In the genomic region with DNA sequence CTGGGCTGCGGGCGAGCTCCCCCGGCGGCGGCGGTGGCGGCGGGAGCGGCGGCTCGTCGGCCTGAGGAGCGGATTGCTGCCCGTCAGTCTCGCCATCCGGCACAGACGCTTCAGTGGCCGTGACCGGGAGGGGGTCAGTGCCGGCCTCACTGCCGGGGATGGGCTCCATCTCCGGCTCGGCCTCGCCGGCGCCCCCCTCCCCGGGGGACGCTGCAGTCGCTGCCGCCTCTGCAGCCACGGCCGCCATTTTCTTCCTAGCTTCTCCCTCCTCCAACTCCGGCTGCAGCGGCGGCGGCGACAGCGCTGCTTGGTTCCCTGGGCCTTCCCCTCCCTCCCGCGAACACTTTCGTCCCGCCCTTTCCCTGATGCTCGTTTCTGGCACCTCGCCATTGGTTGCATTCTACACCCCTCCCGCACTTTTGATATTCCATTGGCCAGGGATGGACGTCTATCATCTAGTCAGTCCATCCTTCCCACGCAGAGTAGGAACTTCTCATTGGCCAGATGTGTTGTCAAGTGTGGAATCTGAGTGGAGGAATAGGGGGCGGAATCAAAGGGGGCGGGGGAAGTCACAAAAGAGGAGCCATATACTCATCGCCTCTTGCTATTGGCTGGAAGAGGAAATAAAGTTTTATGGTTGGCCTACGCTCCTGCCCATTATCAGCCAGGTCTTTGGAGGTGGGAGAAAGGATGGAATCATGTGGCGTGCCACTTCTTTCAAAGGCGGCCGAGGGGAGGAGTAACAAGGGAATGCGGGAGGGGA, we compare ENCODE assay signal across 8 cellular contexts. TPM values are rescaled to one million over a fixed set of nuclear protein-coding genes. Genes with fewer than 3 reads are reported as not detected.
DNase-seq lines count a peak whose midpoint lies in the region; ATAC-seq, FAIRE-seq and TF ChIP-seq lines count a peak whose summit lies in the region.

TSS of gene PWWP2A (minus strand) at position 309 of the 763 bp plus-strand sequence. CDS start at position 247, 62 bp downstream.

- H3K36me3 ChIP-seq in IMR-90 (ENCODE audit: control insufficient read depth, insufficient read depth, low read length) (peaks cover 3% of the 10 kb centered on the region), endothelial cell of umbilical vein (ENCODE audit: control insufficient read depth in 2 of 2, extremely low read depth in 1 of 2, insufficient read depth in 2 of 2, low read length in 2 of 2) (no peaks in the 10 kb centered on the region)

- H3K4me2 ChIP-seq in IMR-90 (ENCODE audit: low read depth, low read length): peak within 1 kb of the TSS; percentile 90
- H3K4me2 ChIP-seq in endothelial cell of umbilical vein (ENCODE audit: insufficient read depth, low read length): peak within 1 kb of the TSS; percentile 85

- peaks cover 16% of the 10 kb centered on the region for H3K79me2 ChIP-seq in endothelial cell of umbilical vein (ENCODE audit: control insufficient read depth, insufficient read depth, low read length)

- BruUV-seq in IMR-90 (replicated peaks; lab: Mats Ljungman, UMichigan) (no TSS peak), endothelial cell of umbilical vein (replicated peaks; lab: Mats Ljungman, UMichigan) (TSS peak; percentile 7)

- H4K91ac ChIP-seq in IMR-90 (ENCODE audit: insufficient read depth, low read depth, low read length): peak within 1 kb of the TSS; percentile 52; the same call in 1 of the 2 replicates

- H2BK15ac ChIP-seq in IMR-90 (ENCODE audit: low read depth, low read length): no peak within 1 kb of the TSS; the same call in 2 of the 3 replicates

- H4K8ac ChIP-seq in IMR-90 (ENCODE audit: low read depth in 2 of 2, low read length in 2 of 2): peak within 1 kb of the TSS; percentile 52 to 61; a peak in 3 of 4 replicates

- dilution Hi-C loops in IMR-90 (cut with HindIII; ENCODE audit: low sequenced_read_pairs, unreplicated experiment): no loop called here
- dilution Hi-C loops in endothelial cell of umbilical vein (cut with MboI; ENCODE audit: extremely low pct_ligation_motif_present, low sequenced_read_pairs): no loop called here

- H2AK9ac ChIP-seq in IMR-90 (replicated peaks; ENCODE audit: low read depth, low read length, poor library complexity): peak within 1 kb of the TSS; percentile 95

- POLR2A ChIA-PET in IMR-90 (lab: Charles Lee; ENCODE audit: unreplicated experiment): no interaction called here
- POLR2A ChIA-PET in endothelial cell of umbilical vein (lab: Charles Lee): interaction anchor here (0.5 to 1.0 kb wide), 4 partner anchors 22 to 299 kb away, joined by 3 to 6 read pairs (median 4); partner anchors contain the start of genes SLU7 and TTC1

- H3K4me3 ChIP-seq in IMR-90 (ENCODE audit: insufficient read depth, low read depth, low read length) (peak within 1 kb of the TSS; percentile 94), endothelial cell of umbilical vein (replicated peaks in 1 of 3; ENCODE audit: insufficient read depth in 1 of 3, low read depth in 1 of 3, low read length in 3 of 3) (peak within 1 kb of the TSS; percentile 71 to 88 (median 73))

- 0 out of 2 replicates have a peak, but pooled peaks have one; percentile 9 for TF ChIP-seq CTCF in IMR-90 (conservative IDR thresholded peaks at IDR 0.05; ENCODE audit: low read depth, low read length)
- TF ChIP-seq CTCF in endothelial cell of umbilical vein (IDR thresholded peaks at IDR 0.05; ENCODE audit: extremely low read depth in 1 of 2, insufficient read depth in 1 of 2, low read depth in 1 of 2, low read length in 2 of 2): peak; percentile 14 to 21

- H3K27me3 ChIP-seq in IMR-90 (ENCODE audit: control insufficient read depth, insufficient read depth, low read length) (no peaks in the 10 kb centered on the region), endothelial cell of umbilical vein (ENCODE audit: control insufficient read depth in 2 of 2, insufficient read depth in 2 of 2, low read length in 2 of 2) (peaks cover 2 to 4% of the 10 kb centered on the region in 2 experiments)

- H2BK120ac ChIP-seq in IMR-90 (ENCODE audit: low read depth, low read length): peak within 1 kb of the TSS; percentile 52; the same call in 1 of the 2 replicates

- 1% methylated on average over 22 of the region's 55 CpGs; no CpG with 5 or more reads in 1 of the 2 experiments for WGBS in IMR-90 (ENCODE audit: extremely low coverage in 2 of 2, insufficient read length in 1 of 2), 2 experiments

- H3K9me1 ChIP-seq in IMR-90 (ENCODE audit: insufficient read depth, low read length) (no peaks in the 10 kb centered on the region), endothelial cell of umbilical vein (replicated peaks; ENCODE audit: control insufficient read depth, extremely low read depth, insufficient read depth, low read length) (no peaks in the 10 kb centered on the region)

- 0 out of 2 replicates have a peak within 1 kb of the TSS, but pooled peaks have one; percentile 46 for H2AK5ac ChIP-seq in IMR-90 (ENCODE audit: low read depth, low read length)

- peak within 1 kb of the TSS; percentile 89 for H2BK5ac ChIP-seq in IMR-90 (ENCODE audit: low read depth, low read length, poor library complexity, severe bottlenecking)

- H3K14ac ChIP-seq in IMR-90 (replicated peaks; ENCODE audit: low read depth, low read length): peak within 1 kb of the TSS; percentile 78; the same call in 1 of the 2 replicates

- H3K9me3 ChIP-seq in IMR-90 (ENCODE audit: control insufficient read depth, insufficient read depth, low read length): no peaks in the 10 kb centered on the region
- no peaks in the 10 kb centered on the region for H3K9me3 ChIP-seq in endothelial cell of umbilical vein (replicated peaks; ENCODE audit: control insufficient read depth, insufficient read depth, low read length)

- intact Hi-C loops in IMR-90 (cut with micrococcal nuclease) (loop anchor here (1.0 to 2.0 kb wide), 5 partner anchors 39 to 226 kb away; no protein-coding TSS in a partner anchor), endothelial cell of umbilical vein (cut with micrococcal nuclease) (loop anchor here (1.0 to 2.0 kb wide), 9 partner anchors 36 to 299 kb away; partner anchors contain the start of genes SLU7 and TTC1)

- H3K18ac ChIP-seq in IMR-90 (ENCODE audit: low read depth, low read length): peak within 1 kb of the TSS; percentile 69; the same call in 1 of the 2 replicates

- peak; percentile 92 for ATAC-seq in GM21528 (IDR thresholded peaks at IDR 0.05; ENCODE audit: low FRiP score, unreplicated experiment)
- peak; percentile 92 for ATAC-seq in IMR-90 (ENCODE audit: low read depth)

- CTCF ChIA-PET in IMR-90 (lab: Yijun Ruan, JAX) (no interaction called here), endothelial cell of umbilical vein (lab: Charles Lee) (interaction anchor here (0.7 to 1.8 kb wide), 14 partner anchors 9 to 305 kb away, joined by 3 to 21 read pairs (median 4); no protein-coding TSS in a partner anchor)

- H3K27ac ChIP-seq in IMR-90 (ENCODE audit: insufficient read depth, low read length) (peak within 1 kb of the TSS; percentile 87), endothelial cell of umbilical vein (ENCODE audit: insufficient read depth, low read depth, low read length) (peak within 1 kb of the TSS; percentile 56)

- H4K20me1 ChIP-seq in IMR-90 (ENCODE audit: insufficient read depth, low read length) (peaks cover 4% of the 10 kb centered on the region; the same call in 1 of the 2 replicates), endothelial cell of umbilical vein (replicated peaks; ENCODE audit: control insufficient read depth, extremely low read depth, insufficient read depth, low read length) (no peaks in the 10 kb centered on the region)

- TF ChIP-seq RAD21 in IMR-90 (IDR thresholded peaks at IDR 0.05; ENCODE audit: low read length): no peak

- in situ Hi-C loops in IMR-90 (cut with MboI; ENCODE audit: low sequenced_read_pairs): no loop called here

- peak within 1 kb of the TSS; percentile 62; the same call in 1 of the 2 replicates for H4K5ac ChIP-seq in IMR-90 (ENCODE audit: low read depth, low read length)

- H3K4me1 ChIP-seq in IMR-90 (ENCODE audit: control insufficient read depth, insufficient read depth, low read length) (no peaks in the 10 kb centered on the region), endothelial cell of umbilical vein (ENCODE audit: control insufficient read depth, extremely low read depth, insufficient read depth, low read length) (peaks cover 6% of the 10 kb centered on the region)

- TF ChIP-seq POLR2A in IMR-90 (IDR thresholded peaks at IDR 0.05; ENCODE audit: low read depth, low read length): peak; percentile 60; the same call in 1 of the 2 replicates
- peak; percentile 86 for TF ChIP-seq POLR2A in endothelial cell of umbilical vein (IDR thresholded peaks at IDR 0.05; ENCODE audit: low read depth, low read length)

- peak within 1 kb of the TSS; percentile 62 for H3K23ac ChIP-seq in IMR-90 (ENCODE audit: low read depth, low read length)

- H2AFZ ChIP-seq in IMR-90 (replicated peaks; ENCODE audit: low read length, poor library complexity): peak within 1 kb of the TSS; percentile 97
- peak within 1 kb of the TSS; percentile 63 for H2AFZ ChIP-seq in endothelial cell of umbilical vein (ENCODE audit: low read depth, low read length)

- peaks cover 8 to 16% of the 10 kb centered on the region in 2 experiments; a peak in 1 of 4 replicates for H3K79me1 ChIP-seq in IMR-90 (ENCODE audit: low read depth in 1 of 2, low read length in 2 of 2)

- no peak within 1 kb of the TSS for H2BK20ac ChIP-seq in IMR-90 (ENCODE audit: low read depth, low read length)

- DNase-seq in DMS114 treated with DMSO at 0.1 percent for 48 hours (lab: John Stamatoyannopoulos, UW; ENCODE audit: unreplicated experiment) (peak; percentile 100), IMR-90 (peak; percentile 100), OCI-M1 (lab: John Stamatoyannopoulos, UW) (peak; percentile 99), activated T-cell treated with anti-CD3 and anti-CD28 coated beads for 24 hours (ENCODE audit: low read depth) (peak; percentile 97), endothelial cell of umbilical vein (ENCODE audit: low read depth, low spot score) (peak; percentile 100), midbrain (lab: John Stamatoyannopoulos, UW) (peak; percentile 100)
- peak; percentile 92 to 95 for DNase-seq in stimulated activated CD8-positive, alpha-beta memory T cell treated with anti-CD3 and anti-CD28 coated beads, Interleukin-2, amount 100 ng/mL, for 1 hour (ENCODE audit: low read depth in 2 of 2)

- peak; percentile 100 for FAIRE-seq in endothelial cell of umbilical vein (lab: Jason Lieb, UNC)

- H3K4ac ChIP-seq in IMR-90 (ENCODE audit: low read depth, low read length): peak within 1 kb of the TSS; percentile 70

- H3K56ac ChIP-seq in IMR-90 (ENCODE audit: extremely low read depth, insufficient read depth, low read length): peak within 1 kb of the TSS; percentile 72

- H3K9ac ChIP-seq in IMR-90 (ENCODE audit: low read depth, low read length): peak within 1 kb of the TSS; percentile 82
- peak within 1 kb of the TSS; percentile 85 for H3K9ac ChIP-seq in endothelial cell of umbilical vein (replicated peaks; ENCODE audit: extremely low read depth, insufficient read depth, low read length)

RNA-seq across cellular contexts. Expression of gene PWWP2A, which starts in this region (rescaled TPM):
- total RNA-seq in IMR-90 (2012; rRNA removed): 12.5 and 14.4 TPM in 2 replicates
- polyA plus RNA-seq in IMR-90 (2012; rRNA removed): 7.5 and 8.8 TPM in 2 replicates
- polyA plus RNA-seq in IMR-90 (2012; cell fraction: cytosol; rRNA removed): 4.0 TPM in 2 replicates
- polyA plus RNA-seq in IMR-90 (2012; cell fraction: nucleus; rRNA removed; ENCODE audit: low replicate concordance): 4.4 and 12.8 TPM in 2 replicates
- total RNA-seq in endothelial cell of umbilical vein: 17.3 and 19.3 TPM in 2 replicates
- polyA plus RNA-seq in endothelial cell of umbilical vein: 4.6 and 4.8 TPM in 2 replicates
- 6.8 and 7.5 TPM in 2 replicates for polyA plus RNA-seq in endothelial cell of umbilical vein (2011; cell fraction: cytosol; rRNA removed)
- 13.2 and 13.6 TPM in 2 replicates for polyA plus RNA-seq in endothelial cell of umbilical vein (2011; cell fraction: nucleus; rRNA removed)
- polyA plus RNA-seq in endothelial cell of umbilical vein (2012): 10.0 and 13.3 TPM in 2 replicates
- polyA minus RNA-seq in endothelial cell of umbilical vein: 11.3 and 14.6 TPM in 2 replicates
- polyA minus RNA-seq in endothelial cell of umbilical vein (2011; cell fraction: cytosol; rRNA and poly(A)+ RNA removed): 6.3 TPM
- polyA minus RNA-seq in endothelial cell of umbilical vein (2011; cell fraction: nucleus; rRNA and poly(A)+ RNA removed): 7.2 and 13.2 TPM in 2 replicates

Comparison
In these comparisons a context has a peak if more than half of its experiments do, and no peak if none do; other contexts are left out.
1. Peak in every context shown above with its lines: DNase-seq, ATAC-seq, H3K4me3 ChIP-seq and H3K27ac ChIP-seq.